8 cellular contexts compared by ENCODE assay signal in the genomic region with DNA sequence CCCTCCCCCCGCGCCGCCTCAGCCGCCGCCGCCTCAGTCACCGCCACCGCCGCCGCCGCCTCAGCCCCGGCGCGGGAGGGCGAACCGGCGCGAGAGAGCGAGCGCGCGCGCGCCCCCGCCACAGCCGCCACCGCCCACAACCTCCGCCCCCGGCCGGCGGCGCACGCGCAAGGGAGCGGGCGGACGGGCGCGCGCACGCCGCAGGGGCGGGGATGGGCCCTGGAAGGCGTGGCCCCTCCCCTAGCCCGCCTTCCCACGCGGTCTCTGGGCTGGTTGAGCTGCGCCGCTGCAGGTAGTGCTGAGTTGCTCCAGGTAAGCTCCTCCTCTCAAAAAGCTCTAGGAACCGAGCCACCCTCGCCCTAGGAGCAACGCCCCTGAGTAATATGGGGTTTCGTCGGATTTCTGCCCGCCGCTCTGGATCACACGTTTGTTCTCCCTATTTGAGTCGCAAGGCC. TPM values are rescaled to one million over a fixed set of nuclear protein-coding genes. Genes with fewer than 3 reads are reported as not detected.
DNase-seq lines count a peak whose midpoint lies in the region; FAIRE-seq and TF ChIP-seq lines count a peak whose summit lies in the region.

TSS of gene TMCC1 (minus strand) at position 96 of the 455 bp plus-strand sequence.

- H3K23ac ChIP-seq in neuronal stem cell (ENCODE audit: low read depth, low read length, poor library complexity), result peak within 1 kb of the TSS; percentile 77

- peak; percentile 36; the same call in 1 of the 2 replicates for TF ChIP-seq POLR2A in H54 (IDR thresholded peaks at IDR 0.05; ENCODE audit: low read depth, low read length)

- H2BK12ac ChIP-seq in neuronal stem cell (ENCODE audit: low read length), result no peak within 1 kb of the TSS

- peak within 1 kb of the TSS; percentile 93 for H3K18ac ChIP-seq in neuronal stem cell (ENCODE audit: low read length)

- no peak within 1 kb of the TSS for H2BK120ac ChIP-seq in neuronal stem cell (ENCODE audit: low read depth, low read length)

- H3K27ac ChIP-seq in SJSA1, result peak within 1 kb of the TSS; percentile 78
- H3K27ac ChIP-seq in neuronal stem cell (replicated peaks; ENCODE audit: low read length), result peak within 1 kb of the TSS; percentile 86
- peak within 1 kb of the TSS; percentile 91 for H3K27ac ChIP-seq in subcutaneous abdominal adipose tissue (ENCODE audit: low read depth, low read length)

- H3K4me2 ChIP-seq in neuronal stem cell (ENCODE audit: insufficient read depth, low read length, poor library complexity, severe bottlenecking), result peak within 1 kb of the TSS; percentile 56

- no peak within 1 kb of the TSS for H3K4ac ChIP-seq in neuronal stem cell (ENCODE audit: low read length)

- H4K8ac ChIP-seq in neuronal stem cell (ENCODE audit: low read depth, low read length), result no peak within 1 kb of the TSS

- peak within 1 kb of the TSS; percentile 91 for H3K9ac ChIP-seq in neuronal stem cell (ENCODE audit: low read depth, low read length, poor library complexity)
- H3K9ac ChIP-seq in subcutaneous abdominal adipose tissue (ENCODE audit: low read length in 5 of 5), result peak within 1 kb of the TSS; percentile 91 to 100 (median 99)

- H2AK5ac ChIP-seq in neuronal stem cell (ENCODE audit: low read depth, low read length), result peak within 1 kb of the TSS; percentile 54

- H4K91ac ChIP-seq in neuronal stem cell (ENCODE audit: low read depth, low read length, poor library complexity), result no peak within 1 kb of the TSS

- no peak for FAIRE-seq in H54 (lab: Jason Lieb, UNC)
- FAIRE-seq in frontal cortex (lab: Jason Lieb, UNC), result no peak

- no peaks in the 10 kb centered on the region; the same call in 1 of the 2 replicates for H3K9me3 ChIP-seq in SJSA1 (replicated peaks)
- no peaks in the 10 kb centered on the region for H3K9me3 ChIP-seq in neuronal stem cell (replicated peaks in 1 of 2; ENCODE audit: control insufficient read depth in 2 of 2, insufficient read depth in 1 of 2, low read depth in 1 of 2, low read length in 2 of 2)
- no peaks in the 10 kb centered on the region for H3K9me3 ChIP-seq in subcutaneous abdominal adipose tissue (ENCODE audit: control insufficient read depth in 5 of 5, low read length in 5 of 5)

- no peak within 1 kb of the TSS for H3K14ac ChIP-seq in neuronal stem cell (ENCODE audit: low read length)

- H3K4me1 ChIP-seq in SJSA1 (replicated peaks) (peaks cover 32% of the 10 kb centered on the region), neuronal stem cell (ENCODE audit: control insufficient read depth in 2 of 2, insufficient read depth in 1 of 2, low read depth in 1 of 2, low read length in 2 of 2) (peaks cover 5 to 17% of the 10 kb centered on the region in 2 donors), subcutaneous abdominal adipose tissue (ENCODE audit: control insufficient read depth in 5 of 5, insufficient read depth in 5 of 5, low read length in 5 of 5) (peaks cover 0 to 50% (median 39%) of the 10 kb centered on the region in 5 donors)

- no CpG with 5 or more reads among the region's 58 CpGs for WGBS in neuronal stem cell (ENCODE audit: extremely low coverage in 2 of 2, insufficient read length in 2 of 2, insufficient replicate concordance in 1 of 2), 2 donors

- H3K27me3 ChIP-seq in SJSA1 (replicated peaks), result no peaks in the 10 kb centered on the region
- H3K27me3 ChIP-seq in neuronal stem cell (ENCODE audit: control insufficient read depth in 3 of 3, insufficient read depth in 3 of 3, low read depth in 1 of 3, low read length in 3 of 3), result no peaks in the 10 kb centered on the region
- H3K27me3 ChIP-seq in subcutaneous abdominal adipose tissue (ENCODE audit: control insufficient read depth in 5 of 5, insufficient read depth in 4 of 5, low read length in 5 of 5), result no peaks in the 10 kb centered on the region

- peak within 1 kb of the TSS; percentile 94 for H2AFZ ChIP-seq in neuronal stem cell (ENCODE audit: low read length)

- peaks cover 2% of the 10 kb centered on the region for H3K79me1 ChIP-seq in neuronal stem cell (ENCODE audit: low read depth, low read length)

- H3K36me3 ChIP-seq in SJSA1, result peaks cover 6% of the 10 kb centered on the region
- H3K36me3 ChIP-seq in neuronal stem cell (replicated peaks in 1 of 2; ENCODE audit: control insufficient read depth in 2 of 2, insufficient read depth in 2 of 2, low read length in 2 of 2), result peaks cover 0 to 13% of the 10 kb centered on the region in 2 donors
- peaks cover 0 to under 1% (median 0%) of the 10 kb centered on the region in 5 donors for H3K36me3 ChIP-seq in subcutaneous abdominal adipose tissue (ENCODE audit: control insufficient read depth in 5 of 5, insufficient read depth in 5 of 5, low read length in 5 of 5)

- peak within 1 kb of the TSS; percentile 91 for H2BK5ac ChIP-seq in neuronal stem cell (ENCODE audit: low read length)

- H3K4me3 ChIP-seq in SJSA1 (peak within 1 kb of the TSS; percentile 94), neuronal stem cell (ENCODE audit: low read length in 2 of 2) (peak within 1 kb of the TSS; percentile 59 to 94), subcutaneous abdominal adipose tissue (ENCODE audit: low read depth in 1 of 5, low read length in 5 of 5) (peak within 1 kb of the TSS; percentile 83 to 93 (median 86))

- peak; percentile 94 for DNase-seq in ELF-1 (ENCODE audit: low read depth, low spot score)
- peak; percentile 81 for DNase-seq in H54 (ENCODE audit: insufficient read length, low spot score)
- peak; percentile 84 for DNase-seq in M059J (ENCODE audit: low read depth)
- DNase-seq in SJSA1 (ENCODE audit: low read depth in 1 of 2, low spot score in 2 of 2), result peak; percentile 71 to 77
- peak; percentile 62 to 88 (median 71) for DNase-seq in activated naive CD4-positive, alpha-beta T cell (lab: John Stamatoyannopoulos, UW)
- DNase-seq in frontal cortex (ENCODE audit: low spot score in 2 of 2), result peak; percentile 93 to 94
- DNase-seq in neuronal stem cell (ENCODE audit: low spot score), result peak; percentile 86

- H2BK15ac ChIP-seq in neuronal stem cell (ENCODE audit: low read length), result no peak within 1 kb of the TSS

RNA-seq across cellular contexts. Expression of gene TMCC1, which starts in this region (rescaled TPM):
- total RNA-seq in M059J (2014; rRNA removed; shearing (Covaris generic)), result 6.8 and 10.1 TPM in 2 replicates
- total RNA-seq in SJSA1 (2014; rRNA removed; shearing (Covaris generic)), result 7.9 and 11.4 TPM in 2 replicates
- 68.5 TPM for total RNA-seq in frontal cortex
- polyA plus RNA-seq in neuronal stem cell (2013, experiment 1 of 2), result 16.8 TPM
- 15.5 TPM for polyA plus RNA-seq in neuronal stem cell (2013, experiment 2 of 2)

Comparison
In these comparisons a context has a peak if more than half of its experiments do, and no peak if none do; other contexts are left out.
1. Peak in every context shown above with its lines: DNase-seq, H3K4me3 ChIP-seq and H3K27ac ChIP-seq.